In the genomic region with DNA sequence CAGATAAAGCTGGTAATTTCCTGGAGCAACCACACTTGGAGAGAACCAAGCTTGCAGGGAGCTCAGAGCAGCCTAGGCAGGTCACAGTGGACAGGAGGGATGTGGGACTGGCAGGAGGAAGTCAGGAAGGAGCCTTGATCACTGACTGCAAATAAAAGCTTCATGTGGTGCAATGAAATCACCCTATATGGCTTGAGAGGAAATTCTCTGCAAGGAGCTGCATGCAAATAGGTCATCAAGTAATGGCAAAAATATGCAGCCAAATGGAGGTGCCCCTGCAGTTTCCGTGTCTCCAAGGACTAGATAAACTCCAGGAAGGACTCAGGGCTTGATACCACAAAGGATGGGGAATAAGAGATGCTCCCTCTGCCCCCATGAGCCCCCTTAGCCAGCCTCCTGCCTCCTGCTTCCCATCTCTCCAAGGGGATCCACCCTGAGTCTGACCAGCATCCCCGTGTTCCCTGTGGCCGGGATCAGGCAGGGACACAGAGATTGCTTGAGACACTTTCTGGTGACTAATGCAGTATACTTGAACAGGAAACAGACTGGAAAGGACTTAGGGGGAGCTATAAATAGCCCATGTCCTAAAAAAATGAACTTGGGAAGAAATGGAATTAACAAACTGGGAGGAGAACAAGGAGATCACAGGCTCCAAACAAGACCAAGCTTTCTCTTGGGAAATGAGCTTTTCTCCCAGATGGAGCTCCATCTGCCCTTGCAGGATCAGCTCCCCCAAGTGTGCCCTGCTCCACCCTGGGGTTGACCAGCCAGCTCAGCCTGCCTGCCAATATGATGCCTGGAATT, we compare ENCODE assay signal across 8 cellular contexts. TPM values are rescaled to one million over a fixed set of nuclear protein-coding genes. Genes with fewer than 3 reads are reported as not detected.
DNase-seq lines count a peak whose midpoint lies in the region; ATAC-seq and TF ChIP-seq lines count a peak whose summit lies in the region.

No MANE protein-coding gene starts in this region.

- ATAC-seq in left colon = peak; percentile 31

- H3F3A ChIP-seq in Loucy (ENCODE audit: low read depth) = peaks cover 9% of the 10 kb centered on the region; the same call in 1 of the 2 replicates

- intact Hi-C loops in left colon (cut with DNase I, micrococcal nuclease) = no loop called here

- peaks cover 0 to 6% (median 0%) of the 10 kb centered on the region in 11 experiments; a peak in 2 of 22 replicates for H3K9me3 ChIP-seq in BLaER1 treated with 17β-estradiol and CSF1 and Interleukin-3, amounts not matched to agents 10 nM and 100 nM (replicated peaks in 1 of 11)
- no peaks in the 10 kb centered on the region for H3K9me3 ChIP-seq in Loucy (ENCODE audit: insufficient read depth, low read depth, low read length)

- no peaks in the 10 kb centered on the region for H3K36me3 ChIP-seq in BLaER1 treated with 17β-estradiol and CSF1 and Interleukin-3, amounts not matched to agents 10 nM and 100 nM
- no peaks in the 10 kb centered on the region for H3K36me3 ChIP-seq in Loucy (ENCODE audit: insufficient read depth, low read length)

- no peaks in the 10 kb centered on the region for H3K79me2 ChIP-seq in Loucy (ENCODE audit: insufficient read depth, low read length)

- H4K20me1 ChIP-seq in BLaER1 treated with 17β-estradiol and CSF1 and Interleukin-3, amounts not matched to agents 10 nM and 100 nM = no peaks in the 10 kb centered on the region
- no peaks in the 10 kb centered on the region for H4K20me1 ChIP-seq in Loucy (ENCODE audit: insufficient read depth, low read length, poor library complexity, severe bottlenecking)

- peak overlapping the region in 4 of 5 experiments; percentile 20 to 71 (median 35) for H3K27ac Mint-ChIP-seq in brain
- H3K27ac Mint-ChIP-seq in type B pancreatic cell = peak overlapping the region; percentile 77
- H3K27ac Mint-ChIP-seq in nephron progenitor cell = no peak overlapping the region

- no peak overlapping the region; a peak in 1 of 20 replicates for H3K4me3 ChIP-seq in BLaER1 treated with 17β-estradiol and CSF1 and Interleukin-3, amounts not matched to agents 10 nM and 100 nM
- peak overlapping the region; percentile 57 for H3K4me3 ChIP-seq in Loucy (ENCODE audit: low read length, poor library complexity, severe bottlenecking)

- H3K9ac ChIP-seq in BLaER1 treated with 17β-estradiol and CSF1 and Interleukin-3, amounts not matched to agents 10 nM and 100 nM = peak overlapping the region in 2 of 11 experiments; percentile 5 to 15; a peak in 3 of 22 replicates
- peak overlapping the region; percentile 80 for H3K9ac ChIP-seq in Loucy (ENCODE audit: low read depth, low read length, poor library complexity, severe bottlenecking)

- peak overlapping the region; percentile 60 to 94 (median 83) for H3K4me2 ChIP-seq in BLaER1 treated with 17β-estradiol and CSF1 and Interleukin-3, amounts not matched to agents 10 nM and 100 nM
- peak overlapping the region; percentile 79 for H3K4me2 ChIP-seq in Loucy (ENCODE audit: low read depth, low read length, poor library complexity, severe bottlenecking)

- DNase-seq in left colon = peak; percentile 39 to 67
- DNase-seq in type B pancreatic cell (ENCODE audit: extremely low spot score, unreplicated experiment) = no peak
- no peak for DNase-seq in activated gamma-delta T cell (lab: John Stamatoyannopoulos, UW)
- no peak for DNase-seq in OCI-M2 (lab: John Stamatoyannopoulos, UW; ENCODE audit: unreplicated experiment)
- no peak for DNase-seq in nephron progenitor cell

- TF ChIP-seq CTCF in Loucy (conservative IDR thresholded peaks at IDR 0.05; ENCODE audit: low read length) (no peak), brain (conservative IDR thresholded peaks at IDR 0.05) (no peak), type B pancreatic cell (conservative IDR thresholded peaks at IDR 0.05) (no peak), nephron progenitor cell (IDR thresholded peaks at IDR 0.05) (no peak)

- no peaks in the 10 kb centered on the region for H3K9me2 ChIP-seq in Loucy (replicated peaks; ENCODE audit: low read depth, low read length)

- peaks cover 55 to 71% (median 64%) of the 10 kb centered on the region in 10 experiments for H3K4me1 ChIP-seq in BLaER1 treated with 17β-estradiol and CSF1 and Interleukin-3, amounts not matched to agents 10 nM and 100 nM
- peaks cover 72% of the 10 kb centered on the region for H3K4me1 ChIP-seq in Loucy (ENCODE audit: insufficient read depth, low read length, poor library complexity, severe bottlenecking)

- H3K9me3 Mint-ChIP-seq in brain (peaks cover 0 to 8% (median 4%) of the 10 kb centered on the region in 5 experiments), type B pancreatic cell (no peaks in the 10 kb centered on the region), nephron progenitor cell (peaks cover 3% of the 10 kb centered on the region)

- H3K27me3 ChIP-seq in BLaER1 treated with 17β-estradiol and CSF1 and Interleukin-3, amounts not matched to agents 10 nM and 100 nM = no peaks in the 10 kb centered on the region
- H3K27me3 ChIP-seq in Loucy (ENCODE audit: insufficient read depth, low read length, poor library complexity, severe bottlenecking) = no peaks in the 10 kb centered on the region

- H3K4me3 Mint-ChIP-seq in brain = no peak overlapping the region
- no peak overlapping the region for H3K4me3 Mint-ChIP-seq in type B pancreatic cell
- no peak overlapping the region for H3K4me3 Mint-ChIP-seq in nephron progenitor cell

- peak overlapping the region in 8 of 11 experiments; percentile 29 to 85 (median 67); a peak in 14 of 22 replicates for H3K27ac ChIP-seq in BLaER1 treated with 17β-estradiol and CSF1 and Interleukin-3, amounts not matched to agents 10 nM and 100 nM

- H3K36me3 Mint-ChIP-seq in brain (no peaks in the 10 kb centered on the region), type B pancreatic cell (no peaks in the 10 kb centered on the region), nephron progenitor cell (ENCODE audit: low read depth) (no peaks in the 10 kb centered on the region)

- H3K27me3 Mint-ChIP-seq in brain = peaks cover 4% of the 10 kb centered on the region
- H3K27me3 Mint-ChIP-seq in type B pancreatic cell = no peaks in the 10 kb centered on the region
- H3K27me3 Mint-ChIP-seq in nephron progenitor cell (ENCODE audit: low read depth, poor library complexity) = peaks cover 5% of the 10 kb centered on the region

- H2AFZ ChIP-seq in Loucy (ENCODE audit: low read length) = no peak overlapping the region

- H3K4me1 Mint-ChIP-seq in brain (peaks cover 41% of the 10 kb centered on the region), type B pancreatic cell (ENCODE audit: unreplicated experiment) (peaks cover 30% of the 10 kb centered on the region), nephron progenitor cell (peaks cover 13% of the 10 kb centered on the region)

RNA-seq across cellular contexts. Expression of a gene that starts 23.9 kb away (rescaled TPM):
- polyA plus RNA-seq in brain (ENCODE audit: insufficient read depth, low read depth, low replicate concordance) = 62.9 TPM
- total RNA-seq in left colon = 100 to 1,000 TPM; 268 to 361 TPM
- 35.7 and 38.0 TPM in 2 replicates for total RNA-seq in type B pancreatic cell (ENCODE audit: low replicate concordance)

Comparison
In these comparisons a context has a peak if more than half of its experiments do, and no peak if none do; other contexts are left out.
1. DNase-seq: peak in left colon (2 of 2); none in type B pancreatic cell (single experiment), activated gamma-delta T cell (single experiment), OCI-M2 (single experiment) and nephron progenitor cell (single experiment).